ENCODE assay signal across 10 cellular contexts in genomic region chr18:48937869-48938750, GRCh38. TPM values are rescaled to one million over a fixed set of nuclear protein-coding genes. Genes with fewer than 3 reads are reported as not detected.
DNase-seq lines count a peak whose midpoint lies in the region; ATAC-seq, FAIRE-seq and TF ChIP-seq lines count a peak whose summit lies in the region.
"Had no signal": no experiment of that assay in that cellular context is flagged by ENCODE, and none has a peak within 500 bp of the region (broad histone marks: within the 10 kb centered on the region; RNA-seq: fewer than 3 reads in every experiment).

No MANE protein-coding gene starts in this region.

- no peak overlapping the region for H3K9ac ChIP-seq in neural progenitor cell

- H3K27ac Mint-ChIP-seq in GM23338 (no peak overlapping the region), neural progenitor cell (no peak overlapping the region), nephron progenitor cell (no peak overlapping the region)

- H3K9me3 ChIP-seq in A549 = no peaks in the 10 kb centered on the region
- H3K9me3 ChIP-seq in neural progenitor cell (ENCODE audit: low read depth) = no peaks in the 10 kb centered on the region

- no peak for TF ChIP-seq EP300 in A549 (IDR thresholded peaks at IDR 0.05)

- FAIRE-seq in A549 (lab: Jason Lieb, UNC) = no peak

- H3K9me3 Mint-ChIP-seq in GM23338 (no peaks in the 10 kb centered on the region), neural progenitor cell (no peaks in the 10 kb centered on the region), nephron progenitor cell (no peaks in the 10 kb centered on the region)

- H3K4me3 Mint-ChIP-seq in GM23338 (peak overlapping the region; percentile 35; the same call in 1 of the 3 replicates), neural progenitor cell (no peak overlapping the region), nephron progenitor cell (no peak overlapping the region)

- H3K4me1 ChIP-seq in A549 = peaks cover 96% of the 10 kb centered on the region
- H3K4me1 ChIP-seq in GM23338 (ENCODE audit: insufficient read depth) = peaks cover 89% of the 10 kb centered on the region
- peaks cover 29% of the 10 kb centered on the region for H3K4me1 ChIP-seq in neural progenitor cell

- H3K27me3 ChIP-seq in GM23338 (ENCODE audit: insufficient read depth) (no peaks in the 10 kb centered on the region), dorsolateral prefrontal cortex (no peaks in the 10 kb centered on the region), neural progenitor cell (no peaks in the 10 kb centered on the region)

- H3K36me3 Mint-ChIP-seq in GM23338 (ENCODE audit: low read depth) (peaks cover 60% of the 10 kb centered on the region), neural progenitor cell (peaks cover 18% of the 10 kb centered on the region), nephron progenitor cell (ENCODE audit: low read depth) (peaks cover 21% of the 10 kb centered on the region)

- H3K4me3 ChIP-seq in A549 (no peak overlapping the region), GM23338 (no peak overlapping the region), dorsolateral prefrontal cortex (peak overlapping the region in 13 of 59 donors; percentile 10 to 55 (median 38)), neural progenitor cell (no peak overlapping the region)

- CTCF ChIA-PET in A549 (lab: Yijun Ruan, JAX) = no interaction called here

- TF ChIP-seq CTCF in A549 (IDR thresholded peaks at IDR 0.05) = no peak
- 0 out of 4 replicates have a peak, but pooled peaks of 1 of the 2 experiments have one; percentile 2 for TF ChIP-seq CTCF in GM23338 (conservative IDR thresholded peaks at IDR 0.05; ENCODE audit: low read depth in 2 of 2)
- no peak for TF ChIP-seq CTCF in dorsolateral prefrontal cortex (IDR thresholded peaks at IDR 0.05 in 54 of 56, conservative IDR thresholded peaks at IDR 0.05 in 2 of 56; ENCODE audit: low read depth in 1 of 56, partially characterized antibody in 56 of 56)
- TF ChIP-seq CTCF in neural progenitor cell (IDR thresholded peaks at IDR 0.05) = no peak
- TF ChIP-seq CTCF in nephron progenitor cell (IDR thresholded peaks at IDR 0.05) = no peak

- H3F3A ChIP-seq in GM23338 (replicated peaks; ENCODE audit: low read depth) = peaks cover 34% of the 10 kb centered on the region; the same call in 1 of the 2 replicates
- no peaks in the 10 kb centered on the region for H3F3A ChIP-seq in neural progenitor cell (ENCODE audit: low read depth)

- H3K27ac ChIP-seq in A549 (peak overlapping the region; percentile 92 to 99), GM23338 (ENCODE audit: low read depth) (no peak overlapping the region), dorsolateral prefrontal cortex (peak overlapping the region in 48 of 59 donors; percentile 9 to 85 (median 66)), neural progenitor cell (no peak overlapping the region)

- H3K4me1 Mint-ChIP-seq in GM23338 (peaks cover 97% of the 10 kb centered on the region), neural progenitor cell (peaks cover 71% of the 10 kb centered on the region), nephron progenitor cell (peaks cover 98% of the 10 kb centered on the region)

- intact Hi-C loops in dorsolateral prefrontal cortex (cut with DNase I) = no loop called here

- H3K79me2 ChIP-seq in GM23338 (replicated peaks; ENCODE audit: insufficient read depth) = peaks cover 100% of the 10 kb centered on the region
- H3K79me2 ChIP-seq in neural progenitor cell (ENCODE audit: low read depth) = no peaks in the 10 kb centered on the region

- DNase-seq in A549 (ENCODE audit: low read depth in 1 of 2, low spot score in 1 of 2) = no peak
- no peak for DNase-seq in GM23338 (ENCODE audit: low spot score)
- DNase-seq in dorsolateral prefrontal cortex = peak in 2 of 10 donors; percentile 17 to 38
- no peak for DNase-seq in neural progenitor cell (ENCODE audit: low spot score)
- no peak for DNase-seq in HuH-7 (ENCODE audit: low spot score)
- no peak for DNase-seq in nephron progenitor cell
- DNase-seq in SW480 (ENCODE audit: low spot score) = no peak
- DNase-seq: activated CD4-positive, CD25-positive, alpha-beta regulatory T cell treated with anti-CD3 and anti-CD28 coated beads, Interleukin-2, amount 50 U/mL, for 72 hours; NCI-H1105 had no signal

- TF ChIP-seq POLR2A in A549 (IDR thresholded peaks at IDR 0.05; ENCODE audit: low read length) = no peak

- peak overlapping the region; percentile 97 for H3K4me2 ChIP-seq in A549
- H3K4me2 ChIP-seq in GM23338 = peak overlapping the region; percentile 77
- H3K4me2 ChIP-seq in neural progenitor cell = peak overlapping the region; percentile 37

- WGBS in A549 (ENCODE audit: missing lambda C conversion rate) = 80% methylated on average over 5 of the region's 6 CpGs

- H4K20me1 ChIP-seq in GM23338 (replicated peaks; ENCODE audit: insufficient read depth) = peaks cover 67% of the 10 kb centered on the region
- peaks cover 8% of the 10 kb centered on the region for H4K20me1 ChIP-seq in neural progenitor cell (ENCODE audit: low read depth)

- ATAC-seq in A549 = no peak
- ATAC-seq in GM23338 = no peak
- no peak for ATAC-seq in HG03095 (IDR thresholded peaks at IDR 0.05; ENCODE audit: unreplicated experiment)

- POLR2A ChIA-PET in A549 (lab: Yijun Ruan, JAX) = interaction anchor here (1.1 to 2.3 kb wide), 2 partner anchors 14 to 60 kb away, joined by 3 to 10 read pairs; no protein-coding TSS in a partner anchor

- H2AFZ ChIP-seq in GM23338 = no peak overlapping the region
- H2AFZ ChIP-seq in neural progenitor cell (replicated peaks) = no peak overlapping the region

- H3K36me3 ChIP-seq in GM23338 (ENCODE audit: insufficient read depth) = peaks cover 8% of the 10 kb centered on the region; the same call in 1 of the 2 replicates
- no peaks in the 10 kb centered on the region for H3K36me3 ChIP-seq in neural progenitor cell

- H3K27me3 Mint-ChIP-seq in GM23338 (ENCODE audit: insufficient read depth, low read depth, poor library complexity) (peaks cover 23% of the 10 kb centered on the region), neural progenitor cell (ENCODE audit: insufficient read depth, low read depth) (peaks cover 7% of the 10 kb centered on the region), nephron progenitor cell (ENCODE audit: low read depth, poor library complexity) (peaks cover 6% of the 10 kb centered on the region)

- TF ChIP-seq RAD21 in A549 (conservative IDR thresholded peaks at IDR 0.05 in 1 of 2, IDR thresholded peaks at IDR 0.05 in 1 of 2) = no peak

- no peaks in the 10 kb centered on the region for H3K9me2 ChIP-seq in GM23338 (ENCODE audit: insufficient read depth)

TF ChIP-seq in A549, 52 proteins besides CTCF, POLR2A, EP300 and RAD21:
- TF ChIP-seq EHMT2 (IDR thresholded peaks at IDR 0.05; ENCODE audit: low read depth) = no peak
- TF ChIP-seq E2F6 (IDR thresholded peaks at IDR 0.05; ENCODE audit: borderline replicate concordance, low read depth) = no peak
- no peak for TF ChIP-seq BHLHE40 (IDR thresholded peaks at IDR 0.05; ENCODE audit: low read depth, low read length)
- no peak for TF ChIP-seq ZFP36 (IDR thresholded peaks at IDR 0.05; ENCODE audit: borderline replicate concordance, partially characterized antibody)
- TF ChIP-seq RARB (CRISPR knock-in tag; IDR thresholded peaks at IDR 0.05) = no peak
- TF ChIP-seq NFE2L2 (conservative IDR thresholded peaks at IDR 0.05; ENCODE audit: low read length) = no peak
- TF ChIP-seq PHF8 (IDR thresholded peaks at IDR 0.05; ENCODE audit: borderline replicate concordance, low read depth) = no peak

TF ChIP-seq in GM23338, 12 proteins besides CTCF, POLR2A, EP300 and RAD21 (continues in another document):
- no peak for TF ChIP-seq ZNF331 (CRISPR knock-in tag; IDR thresholded peaks at IDR 0.05; ENCODE audit: low read depth)
- no peak for TF ChIP-seq NANOG (IDR thresholded peaks at IDR 0.05; ENCODE audit: borderline replicate concordance)
- no peak for TF ChIP-seq JUNB (IDR thresholded peaks at IDR 0.05; ENCODE audit: unreplicated experiment)
- TF ChIP-seq CREB1 (CRISPR knock-in tag; IDR thresholded peaks at IDR 0.05; ENCODE audit: low read depth) = no peak
- no peak for TF ChIP-seq STAT1 (IDR thresholded peaks at IDR 0.05; ENCODE audit: unreplicated experiment)
- no peak for TF ChIP-seq POLR2AphosphoS5 (IDR thresholded peaks at IDR 0.05; ENCODE audit: low read depth)

RNA-seq across cellular contexts. Expression of gene SMAD7, which starts 12.7 kb away (rescaled TPM):
- polyA plus RNA-seq in A549 (2011; rRNA removed) = 18.9 and 19.9 TPM in 2 replicates
- 38.2 and 48.5 TPM in 2 replicates for polyA plus RNA-seq in A549 (2012; cell fraction: cytosol; rRNA removed)
- polyA plus RNA-seq in A549 (2012; cell fraction: nucleus; rRNA removed) = 76.0 and 84.4 TPM in 2 replicates
- polyA plus RNA-seq in A549 (2017; fragmentation: RNase III; extraction: RNeasy Plus Mini Kit Qiagen cat#74134 plus additional on column Dnase treatment) = 26.9 to 29.1 TPM (median 29.0 TPM) in 3 replicates
- polyA minus RNA-seq in A549 (2011; rRNA and poly(A)+ RNA removed) = 51.4 and 52.2 TPM in 2 replicates
- total RNA-seq in GM23338 (2014; rRNA removed; shearing (Covaris generic)) = 28.8 and 29.8 TPM in 2 replicates
- polyA plus RNA-seq in GM23338 (2016; fragmentation: Nextera tagmentation; extraction: Ambion mirVana) = 11.8 and 12.0 TPM in 2 replicates
- total RNA-seq in dorsolateral prefrontal cortex = 10 to 100 TPM; 14.2 to 34.2 (median 23.6) TPM
- 1.1 and 2.0 TPM in 2 replicates for total RNA-seq in neural progenitor cell (ENCODE audit: low replicate concordance)

Comparison
In these comparisons a context has a peak if more than half of its experiments do, and no peak if none do; other contexts are left out.
1. H3K27ac ChIP-seq: peak in A549 (2 of 2) and dorsolateral prefrontal cortex (48 of 59); none in GM23338 (single experiment) and neural progenitor cell (single experiment).
2. H3K4me2 ChIP-seq: peak in every context shown above with its lines; median percentile 97 in A549; 77 in GM23338; 37 in neural progenitor cell.